In genomic region chr6:39251406-39251805, GRCh38 we compare ENCODE assay signal across 13 cellular contexts.
DNase-seq lines count a peak whose midpoint lies in the region; ATAC-seq and TF ChIP-seq lines count a peak whose summit lies in the region.
"Had no signal": no experiment of that assay in that cellular context is flagged by ENCODE, and none has a peak within 500 bp of the region (broad histone marks: within the 10 kb centered on the region; RNA-seq: fewer than 3 reads in every experiment).

No MANE protein-coding gene starts in this region.

- no peak for ATAC-seq in GM18505 (IDR thresholded peaks at IDR 0.05; ENCODE audit: unreplicated experiment)
- ATAC-seq in GM18868 (IDR thresholded peaks at IDR 0.05; ENCODE audit: unreplicated experiment): no peak
- ATAC-seq: sciatic nerve had no signal

- DNase-seq in NCI-H82 (lab: John Stamatoyannopoulos, UW) (peak; percentile 70), NCI-H82 treated with DMSO at 0.1 percent for 48 hours (lab: John Stamatoyannopoulos, UW; ENCODE audit: unreplicated experiment) (no peak), NCI-H748 (lab: John Stamatoyannopoulos, UW; ENCODE audit: unreplicated experiment) (peak; percentile 77), kidney tubule cell (ENCODE audit: low spot score) (peak; percentile 12), T1000 (lab: John Stamatoyannopoulos, UW) (no peak), SW 1271 (lab: John Stamatoyannopoulos, UW) (no peak)
- DNase-seq: activated gamma-delta T cell; CD4-positive, alpha-beta memory T cell; hippocampal formation; stimulated activated CD4-positive, alpha-beta T cell treated with anti-CD3 and anti-CD28 coated beads, Interleukin-4, amount 100 ng/mL, for 4 hours had no signal

- no peak for TF ChIP-seq POLR2A in GM18505 (IDR thresholded peaks at IDR 0.05; ENCODE audit: borderline replicate concordance, extremely low read depth, insufficient read depth, insufficient read length)

Comparison
In these comparisons a context has a peak if more than half of its experiments do, and no peak if none do; other contexts are left out.
1. DNase-seq: peak in NCI-H82 (single experiment), NCI-H748 (single experiment) and kidney tubule cell (single experiment); none in NCI-H82 treated with DMSO at 0.1 percent for 48 hours (single experiment), T1000 (single experiment) and SW 1271 (0 of 2).